Comparison of ENCODE assay signal across 13 cellular contexts in the genomic region with DNA sequence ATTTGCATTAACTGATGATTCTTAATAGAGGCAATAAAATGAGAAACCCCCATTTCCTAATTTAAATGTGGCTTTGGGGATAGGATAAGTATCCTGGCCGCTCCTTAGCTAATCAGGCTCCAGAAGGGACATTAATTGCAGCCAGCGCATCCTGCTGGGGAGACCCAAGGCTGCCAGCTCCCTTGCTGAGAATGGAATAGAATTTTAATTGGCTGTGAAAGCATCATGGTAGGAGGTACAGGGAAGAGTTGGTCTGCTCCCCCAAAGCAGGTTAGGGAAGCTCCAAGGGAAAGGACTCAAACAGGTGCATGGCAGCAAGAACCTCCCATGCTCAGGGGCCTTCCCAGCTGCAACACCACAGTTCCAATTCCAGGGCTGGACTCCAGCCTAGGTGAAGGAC.
A peak's percentile ranks its signal among the peaks of the same experiment; 100 is the strongest.
DNase-seq lines count a peak whose midpoint lies in the region; ATAC-seq lines count a peak whose summit lies in the region.
"Had no signal": no experiment of that assay in that cellular context is flagged by ENCODE, and none has a peak within 500 bp of the region (broad histone marks: within the 10 kb centered on the region; RNA-seq: fewer than 3 reads in every experiment).

No MANE protein-coding gene starts in this region.

- DNase-seq in NCI-H146 (lab: John Stamatoyannopoulos, UW) (peak; percentile 20), NCI-H146 treated with DMSO at 0.1 percent for 48 hours (lab: John Stamatoyannopoulos, UW; ENCODE audit: unreplicated experiment) (no peak), NCI-H446 treated with DMSO at 0.1 percent for 48 hours (lab: John Stamatoyannopoulos, UW) (peak; percentile 47), cerebellum (ENCODE audit: low spot score) (peak; percentile 87), NCI-H2107 treated with DMSO at 0.1 percent for 48 hours (lab: John Stamatoyannopoulos, UW; ENCODE audit: unreplicated experiment) (no peak)
- DNase-seq: 8988T; CD4-positive, CD25-positive, alpha-beta regulatory T cell; DND-41; GOT3 had no signal

- no peak for ATAC-seq in GM18519 (IDR thresholded peaks at IDR 0.05; ENCODE audit: low FRiP score, unreplicated experiment)
- no peak for ATAC-seq in GM18868 (IDR thresholded peaks at IDR 0.05; ENCODE audit: unreplicated experiment)
- no peak for ATAC-seq in GM18909 (IDR thresholded peaks at IDR 0.05; ENCODE audit: poor library complexity, unreplicated experiment)
- ATAC-seq: K562 had no signal

Comparison
In these comparisons a context has a peak if more than half of its experiments do, and no peak if none do; other contexts are left out.
1. DNase-seq: peak in NCI-H146 (single experiment), NCI-H446 treated with DMSO at 0.1 percent for 48 hours (single experiment) and cerebellum (single experiment); none in NCI-H146 treated with DMSO at 0.1 percent for 48 hours (single experiment) and NCI-H2107 treated with DMSO at 0.1 percent for 48 hours (single experiment).